Comparison of ENCODE assay signal across 8 cellular contexts in genomic region chr18:47930086-47930843, GRCh38. TPM values are rescaled to one million over a fixed set of nuclear protein-coding genes. Genes with fewer than 3 reads are reported as not detected.
DNase-seq lines count a peak whose midpoint lies in the region; ATAC-seq and TF ChIP-seq lines count a peak whose summit lies in the region.

Gene SMAD2 (minus strand): TSS chr18:47930659. CDS start chr18:47896756, 33,903 bp downstream.

- peak; percentile 77 for ATAC-seq in Right ventricle myocardium superior (ENCODE audit: poor library complexity)

- H4K12ac ChIP-seq in trophoblast cell (ENCODE audit: low read depth, low read length): peak within 1 kb of the TSS; percentile 89

- peak within 1 kb of the TSS; percentile 93 for H3K4me2 ChIP-seq in trophoblast cell (ENCODE audit: low read length)

- DNase-seq in ELR (ENCODE audit: low read depth) (peak; percentile 70), GOT3 (lab: John Stamatoyannopoulos, UW) (peak; percentile 42), LoVo (ENCODE audit: low spot score) (peak; percentile 89), SKM-1 treated with dmso at 0.1 percent for 144 hours (lab: John Stamatoyannopoulos, UW; ENCODE audit: unreplicated experiment) (peak; percentile 84), Right ventricle myocardium superior (peak; percentile 88), trophoblast cell (peak; percentile 49 to 70), tibial artery (peak; percentile 79 to 89)
- DNase-seq in activated naive CD8-positive, alpha-beta T cell treated with anti-CD3 and anti-CD28 coated beads for 36 hours: peak; percentile 76

- peak within 1 kb of the TSS; percentile 95 for H2BK120ac ChIP-seq in trophoblast cell (ENCODE audit: insufficient read depth, low read length, poor library complexity)

- peak within 1 kb of the TSS; percentile 97 for H4K8ac ChIP-seq in trophoblast cell (ENCODE audit: low read depth, low read length)

- peak within 1 kb of the TSS; percentile 96 for H3K14ac ChIP-seq in trophoblast cell (ENCODE audit: low read length)

- peak within 1 kb of the TSS; percentile 90 for H3K27ac Mint-ChIP-seq in activated naive CD8-positive, alpha-beta T cell treated with anti-CD3 and anti-CD28 coated beads for 36 hours

- peak within 1 kb of the TSS; percentile 98 for H3K9ac ChIP-seq in trophoblast cell (ENCODE audit: low read length)

- H2BK5ac ChIP-seq in trophoblast cell (ENCODE audit: low read depth, low read length, poor library complexity): peak within 1 kb of the TSS; percentile 96

- no peak for TF ChIP-seq CTCF in tibial artery (IDR thresholded peaks at IDR 0.05)

- intact Hi-C loops in Right ventricle myocardium superior (cut with DNase I) (loop anchor here (5.0 kb wide), 1 partner anchor 77 kb away; no protein-coding TSS in a partner anchor), tibial artery (cut with DNase I; ENCODE audit: low total_unique reads) (loop anchor here (10.0 kb wide), 2 partner anchors 75 to 515 kb away; no protein-coding TSS in a partner anchor)

- peaks cover 0 to 9% of the 10 kb centered on the region in 2 experiments for H3K4me1 ChIP-seq in trophoblast cell (ENCODE audit: control insufficient read depth in 1 of 2, insufficient read depth in 2 of 2, low read length in 2 of 2)
- H3K4me1 ChIP-seq in tibial artery: peaks cover 0 to 49% (median 16%) of the 10 kb centered on the region in 4 donors

- peaks cover 13% of the 10 kb centered on the region for H3K79me1 ChIP-seq in trophoblast cell (ENCODE audit: low read length)

- H2AK5ac ChIP-seq in trophoblast cell (ENCODE audit: low read length): peak within 1 kb of the TSS; percentile 45

- H3K4me3 ChIP-seq in trophoblast cell (ENCODE audit: low read depth, low read length) (peak within 1 kb of the TSS; percentile 87), tibial artery (peak within 1 kb of the TSS; percentile 78 to 87)

- H3K27me3 Mint-ChIP-seq in activated naive CD8-positive, alpha-beta T cell treated with anti-CD3 and anti-CD28 coated beads for 36 hours: no peaks in the 10 kb centered on the region

- H3K27me3 ChIP-seq in trophoblast cell (ENCODE audit: insufficient read depth, low read length): no peaks in the 10 kb centered on the region
- no peaks in the 10 kb centered on the region for H3K27me3 ChIP-seq in tibial artery

- no peak within 1 kb of the TSS for H3K23ac ChIP-seq in trophoblast cell (ENCODE audit: low read length)

- peak within 1 kb of the TSS; percentile 89 for H3K4me3 Mint-ChIP-seq in activated naive CD8-positive, alpha-beta T cell treated with anti-CD3 and anti-CD28 coated beads for 36 hours

- H3K18ac ChIP-seq in trophoblast cell (ENCODE audit: low read length): peak within 1 kb of the TSS; percentile 95

- H2BK12ac ChIP-seq in trophoblast cell (ENCODE audit: low read length): peak within 1 kb of the TSS; percentile 15

- peaks cover 1% of the 10 kb centered on the region for H3K9me3 Mint-ChIP-seq in activated naive CD8-positive, alpha-beta T cell treated with anti-CD3 and anti-CD28 coated beads for 36 hours

- H2AFZ ChIP-seq in trophoblast cell (ENCODE audit: insufficient read depth, low read length, poor library complexity): peak within 1 kb of the TSS; percentile 90

- H3K36me3 ChIP-seq in trophoblast cell (ENCODE audit: control insufficient read depth in 1 of 2, insufficient read depth in 2 of 2, low read length in 2 of 2) (no peaks in the 10 kb centered on the region), tibial artery (no peaks in the 10 kb centered on the region)

- WGBS in trophoblast cell (ENCODE audit: extremely low coverage, insufficient coverage, insufficient read length): no CpG with 5 or more reads among the region's 87 CpGs

- H3K79me2 ChIP-seq in trophoblast cell (ENCODE audit: control insufficient read depth, insufficient read depth, low read length, poor library complexity): peaks cover 6% of the 10 kb centered on the region

- peak within 1 kb of the TSS; percentile 63 for H3K4ac ChIP-seq in trophoblast cell (ENCODE audit: low read depth, low read length)

- H3K4me1 Mint-ChIP-seq in activated naive CD8-positive, alpha-beta T cell treated with anti-CD3 and anti-CD28 coated beads for 36 hours: peaks cover 44% of the 10 kb centered on the region

- H3K27ac ChIP-seq in trophoblast cell (ENCODE audit: low read depth, low read length) (peak within 1 kb of the TSS; percentile 100), tibial artery (peak within 1 kb of the TSS; percentile 87 to 95)

- peak within 1 kb of the TSS; percentile 98 for H4K91ac ChIP-seq in trophoblast cell (ENCODE audit: low read depth, low read length)

- H3K9me3 ChIP-seq in trophoblast cell (ENCODE audit: insufficient read depth, low read depth, low read length) (no peaks in the 10 kb centered on the region), tibial artery (no peaks in the 10 kb centered on the region)

- H3K36me3 Mint-ChIP-seq in activated naive CD8-positive, alpha-beta T cell treated with anti-CD3 and anti-CD28 coated beads for 36 hours: peaks cover 12% of the 10 kb centered on the region

RNA-seq across cellular contexts. Expression of gene SMAD2, which starts in this region (rescaled TPM):
- 100 to 1,000 TPM; 101 to 105 TPM for total RNA-seq in activated naive CD8-positive, alpha-beta T cell treated with anti-CD3 and anti-CD28 coated beads for 36 hours
- total RNA-seq in Right ventricle myocardium superior: 68.1 TPM
- polyA plus RNA-seq in trophoblast cell (2013): 67.3 and 70.4 TPM in 2 replicates

Comparison
In these comparisons a context has a peak if more than half of its experiments do, and no peak if none do; other contexts are left out.
1. Peak in every context shown above with its lines: DNase-seq, ATAC-seq, H3K4me3 ChIP-seq and H3K27ac ChIP-seq.